1 cellular context compared by ENCODE assay signal in the genomic region with DNA sequence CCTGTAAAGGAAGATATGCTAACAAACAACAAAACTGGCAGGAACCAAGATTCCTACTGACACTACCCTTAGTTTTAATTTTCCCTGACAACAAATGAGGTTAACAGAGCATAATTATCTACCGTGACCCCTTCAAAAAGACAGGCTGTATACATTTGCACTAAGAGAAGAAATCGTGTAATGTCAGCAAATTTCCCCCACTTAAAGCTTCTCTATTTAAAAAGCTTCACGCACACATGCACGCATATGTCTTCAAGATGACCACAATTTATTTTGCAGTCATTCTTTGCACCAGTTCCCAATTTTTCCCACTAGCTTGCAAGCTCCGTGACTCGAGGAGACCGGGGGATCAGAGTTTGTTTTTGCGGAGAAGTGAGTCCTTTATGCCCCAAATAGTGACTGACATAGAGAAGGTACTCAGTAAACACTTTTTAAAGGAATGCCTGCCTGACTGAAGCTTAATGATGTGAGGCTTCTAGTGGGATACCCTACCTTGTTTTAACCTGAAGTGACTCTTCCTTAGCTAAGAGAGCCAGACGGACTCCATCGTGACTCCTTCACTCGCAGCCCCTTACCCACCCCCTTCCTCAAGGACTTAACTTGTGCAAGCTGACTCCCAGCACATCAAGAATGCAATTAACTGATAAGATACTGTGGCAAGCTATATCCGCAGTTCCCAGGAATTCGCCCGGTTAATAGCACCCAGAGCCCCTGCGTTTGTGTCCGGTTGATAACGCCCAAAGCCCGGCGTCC.
TF ChIP-seq lines count a peak whose summit lies in the region.

No MANE protein-coding gene starts in this region.

TF ChIP-seq in K562, 482 proteins besides CTCF, POLR2A, EP300 and RAD21 (continued from another document and continues in another):
- no peak for TF ChIP-seq RFX5 (IDR thresholded peaks at IDR 0.05; ENCODE audit: low read depth, low read length)
- no peak for TF ChIP-seq SRF (CRISPR knock-in tag; IDR thresholded peaks at IDR 0.05)
- peak; percentile 89 for TF ChIP-seq BCL6 (CRISPR knock-in tag; IDR thresholded peaks at IDR 0.05)
- TF ChIP-seq, protein P1, sequence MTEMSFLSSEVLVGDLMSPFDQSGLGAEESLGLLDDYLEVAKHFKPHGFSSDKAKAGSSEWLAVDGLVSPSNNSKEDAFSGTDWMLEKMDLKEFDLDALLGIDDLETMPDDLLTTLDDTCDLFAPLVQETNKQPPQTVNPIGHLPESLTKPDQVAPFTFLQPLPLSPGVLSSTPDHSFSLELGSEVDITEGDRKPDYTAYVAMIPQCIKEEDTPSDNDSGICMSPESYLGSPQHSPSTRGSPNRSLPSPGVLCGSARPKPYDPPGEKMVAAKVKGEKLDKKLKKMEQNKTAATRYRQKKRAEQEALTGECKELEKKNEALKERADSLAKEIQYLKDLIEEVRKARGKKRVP (CRISPR knock-in tag; IDR thresholded peaks at IDR 0.05): peak; percentile 70; the same call in 1 of the 2 replicates
- no peak for TF ChIP-seq RFX1 (IDR thresholded peaks at IDR 0.05)
- no peak for TF ChIP-seq HEY1 (CRISPR knock-in tag; IDR thresholded peaks at IDR 0.05; ENCODE audit: borderline replicate concordance)
- TF ChIP-seq, protein P2, sequence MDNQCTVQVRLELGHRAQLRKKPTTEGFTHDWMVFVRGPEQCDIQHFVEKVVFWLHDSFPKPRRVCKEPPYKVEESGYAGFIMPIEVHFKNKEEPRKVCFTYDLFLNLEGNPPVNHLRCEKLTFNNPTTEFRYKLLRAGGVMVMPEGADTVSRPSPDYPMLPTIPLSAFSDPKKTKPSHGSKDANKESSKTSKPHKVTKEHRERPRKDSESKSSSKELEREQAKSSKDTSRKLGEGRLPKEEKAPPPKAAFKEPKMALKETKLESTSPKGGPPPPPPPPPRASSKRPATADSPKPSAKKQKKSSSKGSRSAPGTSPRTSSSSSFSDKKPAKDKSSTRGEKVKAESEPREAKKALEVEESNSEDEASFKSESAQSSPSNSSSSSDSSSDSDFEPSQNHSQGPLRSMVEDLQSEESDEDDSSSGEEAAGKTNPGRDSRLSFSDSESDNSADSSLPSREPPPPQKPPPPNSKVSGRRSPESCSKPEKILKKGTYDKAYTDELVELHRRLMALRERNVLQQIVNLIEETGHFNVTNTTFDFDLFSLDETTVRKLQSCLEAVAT (IDR thresholded peaks at IDR 0.05): peak; percentile 40 to 50; a peak in 3 of 4 replicates
- TF ChIP-seq ZNF644 (tag; IDR thresholded peaks at IDR 0.05; ENCODE audit: low read depth): peak; percentile 78; the same call in 1 of the 2 replicates
- no peak for TF ChIP-seq ZNF133 (CRISPR knock-in tag; IDR thresholded peaks at IDR 0.05)
- peak; percentile 78 for TF ChIP-seq JUND (IDR thresholded peaks at IDR 0.05; ENCODE audit: borderline replicate concordance, low read depth, low read length)
- peak; percentile 58; the same call in 1 of the 3 replicates for TF ChIP-seq JUND (tag; IDR thresholded peaks at IDR 0.05; ENCODE audit: borderline replicate concordance, low read depth, low read length)
- no peak for TF ChIP-seq NR2C1 (IDR thresholded peaks at IDR 0.05)
- TF ChIP-seq NR2C1 (tag; IDR thresholded peaks at IDR 0.05): peak; percentile 78
- no peak for TF ChIP-seq ZFP36 (IDR thresholded peaks at IDR 0.05; ENCODE audit: low read depth, low read length, partially characterized antibody)
- TF ChIP-seq, protein P3, sequence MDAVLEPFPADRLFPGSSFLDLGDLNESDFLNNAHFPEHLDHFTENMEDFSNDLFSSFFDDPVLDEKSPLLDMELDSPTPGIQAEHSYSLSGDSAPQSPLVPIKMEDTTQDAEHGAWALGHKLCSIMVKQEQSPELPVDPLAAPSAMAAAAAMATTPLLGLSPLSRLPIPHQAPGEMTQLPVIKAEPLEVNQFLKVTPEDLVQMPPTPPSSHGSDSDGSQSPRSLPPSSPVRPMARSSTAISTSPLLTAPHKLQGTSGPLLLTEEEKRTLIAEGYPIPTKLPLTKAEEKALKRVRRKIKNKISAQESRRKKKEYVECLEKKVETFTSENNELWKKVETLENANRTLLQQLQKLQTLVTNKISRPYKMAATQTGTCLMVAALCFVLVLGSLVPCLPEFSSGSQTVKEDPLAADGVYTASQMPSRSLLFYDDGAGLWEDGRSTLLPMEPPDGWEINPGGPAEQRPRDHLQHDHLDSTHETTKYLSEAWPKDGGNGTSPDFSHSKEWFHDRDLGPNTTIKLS (IDR thresholded peaks at IDR 0.05; ENCODE audit: borderline replicate concordance, low read depth): no peak; the same call in 1 of the 2 replicates
- 0 out of 2 replicates have a peak, but pooled peaks have one; percentile 13 for TF ChIP-seq CHD2 (IDR thresholded peaks at IDR 0.05; ENCODE audit: low read depth, low read length)
- peak; percentile 66 for TF ChIP-seq ATF7 (IDR thresholded peaks at IDR 0.05)
- TF ChIP-seq, protein P4, sequence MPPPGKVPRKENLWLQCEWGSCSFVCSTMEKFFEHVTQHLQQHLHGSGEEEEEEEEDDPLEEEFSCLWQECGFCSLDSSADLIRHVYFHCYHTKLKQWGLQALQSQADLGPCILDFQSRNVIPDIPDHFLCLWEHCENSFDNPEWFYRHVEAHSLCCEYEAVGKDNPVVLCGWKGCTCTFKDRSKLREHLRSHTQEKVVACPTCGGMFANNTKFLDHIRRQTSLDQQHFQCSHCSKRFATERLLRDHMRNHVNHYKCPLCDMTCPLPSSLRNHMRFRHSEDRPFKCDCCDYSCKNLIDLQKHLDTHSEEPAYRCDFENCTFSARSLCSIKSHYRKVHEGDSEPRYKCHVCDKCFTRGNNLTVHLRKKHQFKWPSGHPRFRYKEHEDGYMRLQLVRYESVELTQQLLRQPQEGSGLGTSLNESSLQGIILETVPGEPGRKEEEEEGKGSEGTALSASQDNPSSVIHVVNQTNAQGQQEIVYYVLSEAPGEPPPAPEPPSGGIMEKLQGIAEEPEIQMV (tag; conservative IDR thresholded peaks at IDR 0.05; ENCODE audit: low read depth): peak; percentile 78; the same call in 1 of the 2 replicates
- TF ChIP-seq LARP7 (IDR thresholded peaks at IDR 0.05): no peak
- no peak for TF ChIP-seq PCBP1 (IDR thresholded peaks at IDR 0.05; ENCODE audit: low read depth, low read length, poor library complexity, severe bottlenecking)
- TF ChIP-seq ZBTB8A (IDR thresholded peaks at IDR 0.05; ENCODE audit: partially characterized antibody): no peak
- TF ChIP-seq, protein P5, sequence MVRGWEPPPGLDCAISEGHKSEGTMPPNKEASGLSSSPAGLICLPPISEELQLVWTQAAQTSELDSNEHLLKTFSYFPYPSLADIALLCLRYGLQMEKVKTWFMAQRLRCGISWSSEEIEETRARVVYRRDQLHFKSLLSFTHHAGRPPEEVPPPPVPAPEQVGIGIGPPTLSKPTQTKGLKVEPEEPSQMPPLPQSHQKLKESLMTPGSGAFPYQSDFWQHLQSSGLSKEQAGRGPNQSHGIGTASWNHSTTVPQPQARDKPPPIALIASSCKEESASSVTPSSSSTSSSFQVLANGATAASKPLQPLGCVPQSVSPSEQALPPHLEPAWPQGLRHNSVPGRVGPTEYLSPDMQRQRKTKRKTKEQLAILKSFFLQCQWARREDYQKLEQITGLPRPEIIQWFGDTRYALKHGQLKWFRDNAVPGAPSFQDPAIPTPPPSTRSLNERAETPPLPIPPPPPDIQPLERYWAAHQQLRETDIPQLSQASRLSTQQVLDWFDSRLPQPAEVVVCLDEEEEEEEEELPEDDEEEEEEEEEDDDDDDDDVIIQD (CRISPR knock-in tag; IDR thresholded peaks at IDR 0.05): no peak
- no peak for TF ChIP-seq CREBBP (IDR thresholded peaks at IDR 0.05; ENCODE audit: low read depth, low read length)
- TF ChIP-seq HNRNPL (IDR thresholded peaks at IDR 0.05; ENCODE audit: low read depth, low read length): no peak
- TF ChIP-seq C11orf30 (IDR thresholded peaks at IDR 0.05; ENCODE audit: low read depth): peak; percentile 98
- TF ChIP-seq, protein P6, sequence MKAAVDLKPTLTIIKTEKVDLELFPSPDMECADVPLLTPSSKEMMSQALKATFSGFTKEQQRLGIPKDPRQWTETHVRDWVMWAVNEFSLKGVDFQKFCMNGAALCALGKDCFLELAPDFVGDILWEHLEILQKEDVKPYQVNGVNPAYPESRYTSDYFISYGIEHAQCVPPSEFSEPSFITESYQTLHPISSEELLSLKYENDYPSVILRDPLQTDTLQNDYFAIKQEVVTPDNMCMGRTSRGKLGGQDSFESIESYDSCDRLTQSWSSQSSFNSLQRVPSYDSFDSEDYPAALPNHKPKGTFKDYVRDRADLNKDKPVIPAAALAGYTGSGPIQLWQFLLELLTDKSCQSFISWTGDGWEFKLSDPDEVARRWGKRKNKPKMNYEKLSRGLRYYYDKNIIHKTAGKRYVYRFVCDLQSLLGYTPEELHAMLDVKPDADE (conservative IDR thresholded peaks at IDR 0.05; ENCODE audit: control insufficient read depth, low read depth, low read length): 0 out of 2 replicates have a peak, but pooled peaks have one; percentile 37
- TF ChIP-seq ZNF174 (CRISPR knock-in tag; IDR thresholded peaks at IDR 0.05): no peak
- peak; percentile 93 for TF ChIP-seq MAFK (IDR thresholded peaks at IDR 0.05; ENCODE audit: low read length)
- no peak for TF ChIP-seq HDGF (IDR thresholded peaks at IDR 0.05)
- TF ChIP-seq ZFX (CRISPR knock-in tag; IDR thresholded peaks at IDR 0.05): peak; percentile 32; the same call in 1 of the 2 replicates
- TF ChIP-seq DMBX1 (CRISPR knock-in tag; IDR thresholded peaks at IDR 0.05; ENCODE audit: borderline replicate concordance): peak; percentile 96
- TF ChIP-seq, protein P7, sequence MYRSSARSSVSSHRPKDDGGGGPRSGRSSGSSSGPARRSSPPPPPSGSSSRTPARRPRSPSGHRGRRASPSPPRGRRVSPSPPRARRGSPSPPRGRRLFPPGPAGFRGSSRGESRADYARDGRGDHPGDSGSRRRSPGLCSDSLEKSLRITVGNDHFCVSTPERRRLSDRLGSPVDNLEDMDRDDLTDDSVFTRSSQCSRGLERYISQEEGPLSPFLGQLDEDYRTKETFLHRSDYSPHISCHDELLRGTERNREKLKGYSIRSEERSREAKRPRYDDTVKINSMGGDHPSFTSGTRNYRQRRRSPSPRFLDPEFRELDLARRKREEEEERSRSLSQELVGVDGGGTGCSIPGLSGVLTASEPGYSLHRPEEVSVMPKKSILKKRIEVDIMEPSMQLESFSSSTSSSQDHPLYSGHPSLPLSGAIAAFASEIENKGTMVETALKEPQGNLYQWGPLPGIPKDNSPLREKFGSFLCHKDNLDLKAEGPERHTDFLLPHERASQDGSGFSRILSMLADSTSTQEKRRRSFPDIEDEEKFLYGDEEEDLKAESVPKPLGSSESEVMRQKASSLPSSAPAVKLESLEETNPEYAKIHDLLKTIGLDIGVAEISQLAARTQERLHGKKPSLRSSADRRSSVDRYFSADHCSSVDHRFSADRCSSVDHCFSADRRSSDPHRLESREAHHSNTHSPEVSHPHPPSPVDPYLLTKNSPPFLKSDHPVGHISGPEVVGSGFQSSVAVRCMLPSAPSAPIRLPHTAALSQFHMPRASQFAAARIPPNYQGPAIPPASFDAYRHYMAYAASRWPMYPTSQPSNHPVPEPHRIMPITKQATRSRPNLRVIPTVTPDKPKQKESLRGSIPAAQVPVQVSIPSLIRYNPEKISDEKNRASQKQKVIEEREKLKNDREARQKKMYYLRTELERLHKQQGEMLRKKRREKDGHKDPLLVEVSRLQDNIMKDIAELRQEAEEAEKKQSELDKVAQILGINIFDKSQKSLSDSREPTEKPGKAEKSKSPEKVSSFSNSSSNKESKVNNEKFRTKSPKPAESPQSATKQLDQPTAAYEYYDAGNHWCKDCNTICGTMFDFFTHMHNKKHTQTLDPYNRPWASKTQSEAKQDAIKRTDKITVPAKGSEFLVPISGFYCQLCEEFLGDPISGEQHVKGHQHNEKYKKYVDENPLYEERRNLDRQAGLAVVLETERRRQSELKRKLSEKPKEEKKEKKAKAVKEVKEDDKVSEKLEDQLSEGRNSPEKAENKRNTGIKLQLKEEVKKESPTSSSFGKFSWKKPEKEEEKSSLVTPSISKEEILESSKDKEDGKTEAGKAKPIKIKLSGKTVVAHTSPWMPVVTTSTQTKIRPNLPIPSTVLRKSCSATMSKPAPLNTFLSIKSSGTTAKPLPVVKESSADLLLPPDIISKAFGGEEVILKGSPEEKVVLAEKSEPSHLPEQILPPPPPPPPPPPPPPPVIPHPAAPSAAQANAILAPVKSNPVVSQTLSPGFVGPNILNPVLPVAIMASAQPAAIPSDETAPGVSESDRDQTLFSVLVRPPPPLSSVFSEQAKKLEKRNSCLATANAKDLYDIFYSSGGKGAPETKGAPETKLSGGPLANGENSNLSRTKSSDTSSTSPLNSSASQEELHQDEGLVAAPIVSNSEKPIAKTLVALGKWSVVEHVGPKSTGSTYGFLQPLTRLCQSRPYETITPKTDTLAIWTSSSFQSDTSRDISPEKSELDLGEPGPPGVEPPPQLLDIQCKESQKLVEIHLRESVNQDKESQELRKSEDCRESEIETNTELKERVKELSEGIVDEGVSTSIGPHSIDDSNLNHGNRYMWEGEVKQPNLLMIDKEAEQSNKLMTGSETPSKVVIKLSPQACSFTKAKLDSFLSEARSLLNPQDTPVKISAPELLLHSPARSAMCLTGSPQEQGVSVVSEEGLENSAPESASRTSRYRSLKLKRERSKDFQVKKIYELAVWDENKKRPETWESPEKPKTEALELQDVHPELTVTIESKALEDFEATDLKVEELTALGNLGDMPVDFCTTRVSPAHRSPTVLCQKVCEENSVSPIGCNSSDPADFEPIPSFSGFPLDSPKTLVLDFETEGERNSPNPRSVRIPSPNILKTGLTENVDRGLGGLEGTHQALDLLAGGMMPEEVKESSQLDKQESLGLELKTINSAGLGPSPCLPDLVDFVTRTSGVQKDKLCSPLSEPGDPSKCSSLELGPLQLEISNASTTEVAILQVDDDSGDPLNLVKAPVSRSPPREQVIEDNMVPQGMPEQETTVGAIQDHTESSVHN (IDR thresholded peaks at IDR 0.05; ENCODE audit: borderline replicate concordance in 1 of 2, low read depth in 1 of 2): no peak
- no peak for TF ChIP-seq SMC3 (conservative IDR thresholded peaks at IDR 0.05; ENCODE audit: insufficient read depth, low read depth, low read length)
- TF ChIP-seq XRCC5 (IDR thresholded peaks at IDR 0.05; ENCODE audit: low read depth, low read length): no peak
- TF ChIP-seq MCM2 (IDR thresholded peaks at IDR 0.05; ENCODE audit: low read depth): no peak
- no peak for TF ChIP-seq CHCHD3 (CRISPR knock-in tag; IDR thresholded peaks at IDR 0.05)
- no peak for TF ChIP-seq NFATC3 (IDR thresholded peaks at IDR 0.05)
- TF ChIP-seq TAF1 (IDR thresholded peaks at IDR 0.05; ENCODE audit: control insufficient read depth, extremely low read depth, insufficient read depth, low read length, severe bottlenecking): peak; percentile 58
- no peak for TF ChIP-seq ZNF780A (CRISPR knock-in tag; IDR thresholded peaks at IDR 0.05)
- TF ChIP-seq MTA3 (IDR thresholded peaks at IDR 0.05; ENCODE audit: borderline replicate concordance): no peak
- no peak for TF ChIP-seq ZNF140 (CRISPR knock-in tag; IDR thresholded peaks at IDR 0.05)
- no peak for TF ChIP-seq MXI1 (IDR thresholded peaks at IDR 0.05; ENCODE audit: low read depth, low read length)
- no peak for TF ChIP-seq ZNF507 (tag; conservative IDR thresholded peaks at IDR 0.05)
- TF ChIP-seq LCOR (CRISPR knock-in tag; IDR thresholded peaks at IDR 0.05): no peak
- 0 out of 2 replicates have a peak, but pooled peaks have one; percentile 22 for TF ChIP-seq ZKSCAN1 (IDR thresholded peaks at IDR 0.05; ENCODE audit: low read depth, low read length)
